In the genomic region with DNA sequence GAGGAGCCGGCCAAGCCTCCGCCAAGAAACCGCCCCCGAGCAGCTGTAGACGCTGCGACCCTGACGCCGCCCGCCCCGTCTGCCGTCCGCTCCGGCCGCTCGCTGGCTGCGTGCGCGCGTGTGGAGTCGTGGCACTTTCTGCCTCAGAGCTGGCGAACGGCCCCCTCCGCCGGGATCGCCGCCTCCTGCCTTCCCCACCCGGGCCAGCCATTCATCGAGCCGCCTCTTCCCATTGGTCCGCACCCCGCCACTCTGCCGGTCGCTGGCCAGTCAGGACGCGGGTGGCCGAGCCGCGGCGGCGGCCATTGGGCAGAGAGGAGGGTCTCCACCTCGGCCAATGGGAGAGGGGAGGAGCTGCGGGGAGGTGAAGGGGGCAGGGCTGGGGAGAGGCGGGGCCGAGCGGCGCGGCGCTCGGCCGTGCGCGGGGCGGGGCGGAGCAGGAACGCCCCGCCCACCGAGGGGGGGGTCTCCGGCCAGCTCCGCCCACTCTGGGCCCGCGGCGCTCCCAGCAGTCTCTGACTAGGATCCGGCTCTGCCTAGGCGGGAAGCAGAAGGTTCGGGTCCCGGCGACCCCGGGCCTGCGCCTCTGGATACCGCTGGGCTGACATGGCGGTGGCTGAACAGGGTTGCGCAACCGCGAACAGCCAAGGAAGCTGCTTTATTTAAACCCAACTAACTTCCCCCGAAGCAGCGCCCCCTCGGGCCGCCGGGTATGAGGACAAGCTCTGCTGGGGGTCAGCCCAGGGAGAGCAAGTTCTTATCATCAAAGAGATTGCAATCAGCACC, we compare ENCODE assay signal across 1 cellular context.
A peak's percentile ranks its signal among the peaks of the same experiment; 100 is the strongest.
TF ChIP-seq lines count a peak whose summit lies in the region.

A gene with protein sequence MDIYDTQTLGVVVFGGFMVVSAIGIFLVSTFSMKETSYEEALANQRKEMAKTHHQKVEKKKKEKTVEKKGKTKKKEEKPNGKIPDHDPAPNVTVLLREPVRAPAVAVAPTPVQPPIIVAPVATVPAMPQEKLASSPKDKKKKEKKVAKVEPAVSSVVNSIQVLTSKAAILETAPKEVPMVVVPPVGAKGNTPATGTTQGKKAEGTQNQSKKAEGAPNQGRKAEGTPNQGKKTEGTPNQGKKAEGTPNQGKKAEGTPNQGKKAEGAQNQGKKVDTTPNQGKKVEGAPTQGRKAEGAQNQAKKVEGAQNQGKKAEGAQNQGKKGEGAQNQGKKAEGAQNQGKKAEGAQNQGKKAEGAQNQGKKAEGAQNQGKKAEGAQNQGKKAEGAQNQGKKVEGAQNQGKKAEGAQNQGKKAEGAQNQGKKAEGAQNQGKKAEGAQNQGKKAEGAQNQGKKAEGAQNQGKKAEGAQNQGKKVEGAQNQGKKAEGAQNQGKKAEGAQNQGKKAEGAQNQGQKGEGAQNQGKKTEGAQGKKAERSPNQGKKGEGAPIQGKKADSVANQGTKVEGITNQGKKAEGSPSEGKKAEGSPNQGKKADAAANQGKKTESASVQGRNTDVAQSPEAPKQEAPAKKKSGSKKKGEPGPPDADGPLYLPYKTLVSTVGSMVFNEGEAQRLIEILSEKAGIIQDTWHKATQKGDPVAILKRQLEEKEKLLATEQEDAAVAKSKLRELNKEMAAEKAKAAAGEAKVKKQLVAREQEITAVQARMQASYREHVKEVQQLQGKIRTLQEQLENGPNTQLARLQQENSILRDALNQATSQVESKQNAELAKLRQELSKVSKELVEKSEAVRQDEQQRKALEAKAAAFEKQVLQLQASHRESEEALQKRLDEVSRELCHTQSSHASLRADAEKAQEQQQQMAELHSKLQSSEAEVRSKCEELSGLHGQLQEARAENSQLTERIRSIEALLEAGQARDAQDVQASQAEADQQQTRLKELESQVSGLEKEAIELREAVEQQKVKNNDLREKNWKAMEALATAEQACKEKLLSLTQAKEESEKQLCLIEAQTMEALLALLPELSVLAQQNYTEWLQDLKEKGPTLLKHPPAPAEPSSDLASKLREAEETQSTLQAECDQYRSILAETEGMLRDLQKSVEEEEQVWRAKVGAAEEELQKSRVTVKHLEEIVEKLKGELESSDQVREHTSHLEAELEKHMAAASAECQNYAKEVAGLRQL (N-terminal part only) (minus strand): TSS at position 140 of the 786 bp plus-strand sequence. CDS start 21,735 bp downstream, outside the sequence.

TF ChIP-seq in HepG2, 621 proteins besides CTCF, POLR2A, EP300 and RAD21 (continued from another document and continues in another):
- TF ChIP-seq, protein P1, sequence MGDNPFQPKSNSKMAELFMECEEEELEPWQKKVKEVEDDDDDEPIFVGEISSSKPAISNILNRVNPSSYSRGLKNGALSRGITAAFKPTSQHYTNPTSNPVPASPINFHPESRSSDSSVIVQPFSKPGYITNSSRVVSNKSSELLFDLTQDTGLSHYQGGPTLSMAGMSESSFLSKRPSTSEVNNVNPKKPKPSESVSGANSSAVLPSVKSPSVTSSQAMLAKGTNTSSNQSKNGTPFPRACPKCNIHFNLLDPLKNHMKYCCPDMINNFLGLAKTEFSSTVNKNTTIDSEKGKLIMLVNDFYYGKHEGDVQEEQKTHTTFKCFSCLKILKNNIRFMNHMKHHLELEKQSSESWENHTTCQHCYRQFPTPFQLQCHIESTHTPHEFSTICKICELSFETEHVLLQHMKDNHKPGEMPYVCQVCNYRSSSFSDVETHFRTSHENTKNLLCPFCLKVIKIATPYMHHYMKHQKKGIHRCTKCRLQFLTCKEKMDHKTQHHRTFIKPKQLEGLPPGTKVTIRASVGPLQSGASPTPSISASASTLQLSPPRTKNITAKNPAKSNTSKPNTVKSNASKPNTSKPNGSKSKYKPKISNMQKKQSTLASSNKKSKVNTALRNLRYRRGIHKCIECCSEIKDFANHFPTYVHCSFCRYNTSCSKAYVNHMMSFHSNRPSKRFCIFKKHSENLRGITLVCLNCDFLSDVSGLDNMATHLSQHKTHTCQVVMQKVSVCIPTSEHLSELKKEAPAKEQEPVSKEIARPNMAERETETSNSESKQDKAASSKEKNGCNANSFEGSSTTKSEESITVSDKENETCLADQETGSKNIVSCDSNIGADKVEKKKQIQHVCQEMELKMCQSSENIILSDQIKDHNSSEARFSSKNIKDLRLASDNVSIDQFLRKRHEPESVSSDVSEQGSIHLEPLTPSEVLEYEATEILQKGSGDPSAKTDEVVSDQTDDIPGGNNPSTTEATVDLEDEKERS (CRISPR knock-in tag; IDR thresholded peaks at IDR 0.05) = peak; percentile 97
- TF ChIP-seq ATF1 (CRISPR knock-in tag; IDR thresholded peaks at IDR 0.05) (no peak; the same call in 1 of the 2 replicates), ZNF549 (CRISPR knock-in tag; IDR thresholded peaks at IDR 0.05) (0 out of 2 replicates have a peak, but pooled peaks have one; percentile 45), ZNF749 (CRISPR knock-in tag; IDR thresholded peaks at IDR 0.05; ENCODE audit: borderline replicate concordance) (peak; percentile 5; the same call in 1 of the 2 replicates), NFKBIZ (CRISPR knock-in tag; IDR thresholded peaks at IDR 0.05) (peak; percentile 80; the same call in 1 of the 2 replicates), AGO2 (optimal IDR thresholded peaks at IDR 0.05; ENCODE audit: low read depth, low read length) (peak; percentile 88), SUZ12 (IDR thresholded peaks at IDR 0.05; ENCODE audit: low read depth, low read length) (no peak), RARG (CRISPR knock-in tag; IDR thresholded peaks at IDR 0.05; ENCODE audit: low read depth) (no peak), ZFP1 (CRISPR knock-in tag; IDR thresholded peaks at IDR 0.05) (peak; percentile 34; the same call in 1 of the 2 replicates), ZKSCAN5 (CRISPR knock-in tag; IDR thresholded peaks at IDR 0.05) (no peak), KDM5A (IDR thresholded peaks at IDR 0.05; ENCODE audit: borderline replicate concordance, low read length) (peak; percentile 37; the same call in 1 of the 2 replicates), ZNF333 (CRISPR knock-in tag; IDR thresholded peaks at IDR 0.05; ENCODE audit: borderline replicate concordance) (peak; percentile 76)
- TF ChIP-seq, protein P2, sequence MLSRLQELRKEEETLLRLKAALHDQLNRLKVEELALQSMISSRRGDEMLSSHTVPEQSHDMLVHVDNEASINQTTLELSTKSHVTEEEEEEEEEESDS (CRISPR knock-in tag; IDR thresholded peaks at IDR 0.05; ENCODE audit: borderline replicate concordance) = peak; percentile 62; the same call in 1 of the 2 replicates
- TF ChIP-seq, protein P3, sequence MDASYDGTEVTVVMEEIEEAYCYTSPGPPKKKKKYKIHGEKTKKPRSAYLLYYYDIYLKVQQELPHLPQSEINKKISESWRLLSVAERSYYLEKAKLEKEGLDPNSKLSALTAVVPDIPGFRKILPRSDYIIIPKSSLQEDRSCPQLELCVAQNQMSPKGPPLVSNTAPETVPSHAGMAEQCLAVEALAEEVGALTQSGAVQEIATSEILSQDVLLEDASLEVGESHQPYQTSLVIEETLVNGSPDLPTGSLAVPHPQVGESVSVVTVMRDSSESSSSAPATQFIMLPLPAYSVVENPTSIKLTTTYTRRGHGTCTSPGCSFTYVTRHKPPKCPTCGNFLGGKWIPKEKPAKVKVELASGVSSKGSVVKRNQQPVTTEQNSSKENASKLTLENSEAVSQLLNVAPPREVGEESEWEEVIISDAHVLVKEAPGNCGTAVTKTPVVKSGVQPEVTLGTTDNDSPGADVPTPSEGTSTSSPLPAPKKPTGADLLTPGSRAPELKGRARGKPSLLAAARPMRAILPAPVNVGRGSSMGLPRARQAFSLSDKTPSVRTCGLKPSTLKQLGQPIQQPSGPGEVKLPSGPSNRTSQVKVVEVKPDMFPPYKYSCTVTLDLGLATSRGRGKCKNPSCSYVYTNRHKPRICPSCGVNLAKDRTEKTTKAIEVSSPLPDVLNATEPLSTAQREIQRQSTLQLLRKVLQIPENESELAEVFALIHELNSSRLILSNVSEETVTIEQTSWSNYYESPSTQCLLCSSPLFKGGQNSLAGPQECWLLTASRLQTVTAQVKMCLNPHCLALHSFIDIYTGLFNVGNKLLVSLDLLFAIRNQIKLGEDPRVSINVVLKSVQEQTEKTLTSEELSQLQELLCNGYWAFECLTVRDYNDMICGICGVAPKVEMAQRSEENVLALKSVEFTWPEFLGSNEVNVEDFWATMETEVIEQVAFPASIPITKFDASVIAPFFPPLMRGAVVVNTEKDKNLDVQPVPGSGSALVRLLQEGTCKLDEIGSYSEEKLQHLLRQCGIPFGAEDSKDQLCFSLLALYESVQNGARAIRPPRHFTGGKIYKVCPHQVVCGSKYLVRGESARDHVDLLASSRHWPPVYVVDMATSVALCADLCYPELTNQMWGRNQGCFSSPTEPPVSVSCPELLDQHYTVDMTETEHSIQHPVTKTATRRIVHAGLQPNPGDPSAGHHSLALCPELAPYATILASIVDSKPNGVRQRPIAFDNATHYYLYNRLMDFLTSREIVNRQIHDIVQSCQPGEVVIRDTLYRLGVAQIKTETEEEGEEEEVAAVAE (CRISPR knock-in tag; IDR thresholded peaks at IDR 0.05; ENCODE audit: borderline replicate concordance) = peak; percentile 63
- TF ChIP-seq, protein P4, sequence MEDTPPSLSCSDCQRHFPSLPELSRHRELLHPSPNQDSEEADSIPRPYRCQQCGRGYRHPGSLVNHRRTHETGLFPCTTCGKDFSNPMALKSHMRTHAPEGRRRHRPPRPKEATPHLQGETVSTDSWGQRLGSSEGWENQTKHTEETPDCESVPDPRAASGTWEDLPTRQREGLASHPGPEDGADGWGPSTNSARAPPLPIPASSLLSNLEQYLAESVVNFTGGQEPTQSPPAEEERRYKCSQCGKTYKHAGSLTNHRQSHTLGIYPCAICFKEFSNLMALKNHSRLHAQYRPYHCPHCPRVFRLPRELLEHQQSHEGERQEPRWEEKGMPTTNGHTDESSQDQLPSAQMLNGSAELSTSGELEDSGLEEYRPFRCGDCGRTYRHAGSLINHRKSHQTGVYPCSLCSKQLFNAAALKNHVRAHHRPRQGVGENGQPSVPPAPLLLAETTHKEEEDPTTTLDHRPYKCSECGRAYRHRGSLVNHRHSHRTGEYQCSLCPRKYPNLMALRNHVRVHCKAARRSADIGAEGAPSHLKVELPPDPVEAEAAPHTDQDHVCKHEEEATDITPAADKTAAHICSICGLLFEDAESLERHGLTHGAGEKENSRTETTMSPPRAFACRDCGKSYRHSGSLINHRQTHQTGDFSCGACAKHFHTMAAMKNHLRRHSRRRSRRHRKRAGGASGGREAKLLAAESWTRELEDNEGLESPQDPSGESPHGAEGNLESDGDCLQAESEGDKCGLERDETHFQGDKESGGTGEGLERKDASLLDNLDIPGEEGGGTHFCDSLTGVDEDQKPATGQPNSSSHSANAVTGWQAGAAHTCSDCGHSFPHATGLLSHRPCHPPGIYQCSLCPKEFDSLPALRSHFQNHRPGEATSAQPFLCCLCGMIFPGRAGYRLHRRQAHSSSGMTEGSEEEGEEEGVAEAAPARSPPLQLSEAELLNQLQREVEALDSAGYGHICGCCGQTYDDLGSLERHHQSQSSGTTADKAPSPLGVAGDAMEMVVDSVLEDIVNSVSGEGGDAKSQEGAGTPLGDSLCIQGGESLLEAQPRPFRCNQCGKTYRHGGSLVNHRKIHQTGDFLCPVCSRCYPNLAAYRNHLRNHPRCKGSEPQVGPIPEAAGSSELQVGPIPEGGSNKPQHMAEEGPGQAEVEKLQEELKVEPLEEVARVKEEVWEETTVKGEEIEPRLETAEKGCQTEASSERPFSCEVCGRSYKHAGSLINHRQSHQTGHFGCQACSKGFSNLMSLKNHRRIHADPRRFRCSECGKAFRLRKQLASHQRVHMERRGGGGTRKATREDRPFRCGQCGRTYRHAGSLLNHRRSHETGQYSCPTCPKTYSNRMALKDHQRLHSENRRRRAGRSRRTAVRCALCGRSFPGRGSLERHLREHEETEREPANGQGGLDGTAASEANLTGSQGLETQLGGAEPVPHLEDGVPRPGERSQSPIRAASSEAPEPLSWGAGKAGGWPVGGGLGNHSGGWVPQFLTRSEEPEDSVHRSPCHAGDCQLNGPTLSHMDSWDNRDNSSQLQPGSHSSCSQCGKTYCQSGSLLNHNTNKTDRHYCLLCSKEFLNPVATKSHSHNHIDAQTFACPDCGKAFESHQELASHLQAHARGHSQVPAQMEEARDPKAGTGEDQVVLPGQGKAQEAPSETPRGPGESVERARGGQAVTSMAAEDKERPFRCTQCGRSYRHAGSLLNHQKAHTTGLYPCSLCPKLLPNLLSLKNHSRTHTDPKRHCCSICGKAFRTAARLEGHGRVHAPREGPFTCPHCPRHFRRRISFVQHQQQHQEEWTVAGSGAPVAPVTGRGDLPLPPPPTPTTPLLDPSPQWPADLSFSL (CRISPR knock-in tag; IDR thresholded peaks at IDR 0.05) = no peak
- TF ChIP-seq, protein P5, sequence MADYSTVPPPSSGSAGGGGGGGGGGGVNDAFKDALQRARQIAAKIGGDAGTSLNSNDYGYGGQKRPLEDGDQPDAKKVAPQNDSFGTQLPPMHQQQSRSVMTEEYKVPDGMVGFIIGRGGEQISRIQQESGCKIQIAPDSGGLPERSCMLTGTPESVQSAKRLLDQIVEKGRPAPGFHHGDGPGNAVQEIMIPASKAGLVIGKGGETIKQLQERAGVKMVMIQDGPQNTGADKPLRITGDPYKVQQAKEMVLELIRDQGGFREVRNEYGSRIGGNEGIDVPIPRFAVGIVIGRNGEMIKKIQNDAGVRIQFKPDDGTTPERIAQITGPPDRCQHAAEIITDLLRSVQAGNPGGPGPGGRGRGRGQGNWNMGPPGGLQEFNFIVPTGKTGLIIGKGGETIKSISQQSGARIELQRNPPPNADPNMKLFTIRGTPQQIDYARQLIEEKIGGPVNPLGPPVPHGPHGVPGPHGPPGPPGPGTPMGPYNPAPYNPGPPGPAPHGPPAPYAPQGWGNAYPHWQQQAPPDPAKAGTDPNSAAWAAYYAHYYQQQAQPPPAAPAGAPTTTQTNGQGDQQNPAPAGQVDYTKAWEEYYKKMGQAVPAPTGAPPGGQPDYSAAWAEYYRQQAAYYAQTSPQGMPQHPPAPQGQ (CRISPR knock-in tag; IDR thresholded peaks at IDR 0.05; ENCODE audit: borderline replicate concordance) = no peak
